In the genomic region with DNA sequence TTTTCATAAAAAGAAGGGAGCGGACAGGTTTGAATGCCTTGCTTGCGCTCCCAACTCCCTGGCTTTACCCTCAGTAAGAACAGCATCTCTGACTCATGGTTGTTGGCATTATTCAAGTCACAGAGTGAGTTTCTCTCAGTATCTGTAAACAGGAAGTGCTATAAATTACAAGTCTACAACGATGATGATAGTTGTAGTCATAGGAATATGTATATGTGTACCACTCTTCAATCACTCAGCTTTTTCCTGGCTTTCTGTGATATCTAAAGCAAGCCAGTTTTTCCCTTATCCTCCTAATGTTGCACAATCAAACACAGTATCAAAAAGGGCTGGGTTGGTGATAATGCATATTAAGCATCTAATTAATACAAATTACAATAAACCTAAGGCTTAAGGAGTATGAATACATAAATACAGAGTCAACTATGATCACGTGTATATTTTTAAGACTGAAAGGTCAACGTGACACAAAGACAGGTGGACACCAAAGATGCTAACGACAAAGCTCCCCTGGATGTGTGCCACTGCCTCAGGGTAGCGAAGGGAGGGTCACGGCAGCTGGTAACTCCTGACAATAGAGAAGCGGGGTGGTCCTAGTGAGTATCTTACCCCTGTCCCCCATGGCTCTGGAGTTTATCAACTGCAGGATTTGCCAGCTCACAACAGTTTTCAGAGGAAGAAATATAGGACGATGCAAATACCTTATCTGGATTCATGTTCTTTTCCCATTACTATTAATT, we compare ENCODE assay signal across 12 cellular contexts.
DNase-seq lines count a peak whose midpoint lies in the region; ATAC-seq, FAIRE-seq and TF ChIP-seq lines count a peak whose summit lies in the region.
"Had no signal": no experiment of that assay in that cellular context is flagged by ENCODE, and none has a peak within 500 bp of the region (broad histone marks: within the 10 kb centered on the region; RNA-seq: fewer than 3 reads in every experiment).

No MANE protein-coding gene starts in this region.

- TF ChIP-seq POLR2A in HepG2 (IDR thresholded peaks at IDR 0.05; ENCODE audit: insufficient read depth in 1 of 2, low read depth in 2 of 2, low read length in 2 of 2) (no peak), right lobe of liver (IDR thresholded peaks at IDR 0.05) (no peak)

- H3K27me3 ChIP-seq in HepG2 (ENCODE audit: control insufficient read depth in 1 of 2, insufficient read depth in 2 of 2, low read length in 2 of 2): no peaks in the 10 kb centered on the region
- no peaks in the 10 kb centered on the region for H3K27me3 ChIP-seq in right lobe of liver
- no peaks in the 10 kb centered on the region for H3K27me3 ChIP-seq in SJCRH30
- H3K27me3 ChIP-seq in pancreas: no peaks in the 10 kb centered on the region
- H3K27me3 ChIP-seq: BLaER1, neutrophil had no signal

- in situ Hi-C loops in HepG2 (cut with HindIII; ENCODE audit: extremely low pct_ligation_motif_present, low pct_unique_long_range_greater_than_20kb): no loop called here

- no peaks in the 10 kb centered on the region for H4K20me1 ChIP-seq in HepG2 (ENCODE audit: insufficient read depth, low read length)
- H4K20me1 ChIP-seq: BLaER1 had no signal

- H3K9me3 ChIP-seq in HepG2 (ENCODE audit: low read length): no peaks in the 10 kb centered on the region
- no peaks in the 10 kb centered on the region for H3K9me3 ChIP-seq in right lobe of liver
- no peaks in the 10 kb centered on the region for H3K9me3 ChIP-seq in SJCRH30 (replicated peaks)
- H3K9me3 ChIP-seq in pancreas: no peaks in the 10 kb centered on the region
- H3K9me3 ChIP-seq: neutrophil had no signal

- TF ChIP-seq CTCF in HepG2 (CRISPR knock-in tag; IDR thresholded peaks at IDR 0.05) (no peak), right lobe of liver (IDR thresholded peaks at IDR 0.05) (no peak), pancreas (IDR thresholded peaks at IDR 0.05) (no peak)

- no TSS peak for BruUV-seq in HepG2 (replicated peaks; lab: Mats Ljungman, UMichigan)

- CTCF ChIA-PET in HepG2 (lab: Yijun Ruan, JAX; ENCODE audit: low intra/inter-chr PET ratio, low total read pairs): no interaction called here

- POLR2A ChIA-PET in HepG2 (lab: Yijun Ruan, JAX): no interaction called here

- DNase-seq in HepG2 (ENCODE audit: low spot score): no peak
- DNase-seq in right lobe of liver: no peak
- DNase-seq in SJCRH30: peak; percentile 63 to 76
- peak; percentile 57 for DNase-seq in fibroblast of peridontal ligament (ENCODE audit: extremely low read depth)
- DNase-seq in pancreas: no peak
- DNase-seq in Right ventricle myocardium superior: no peak
- DNase-seq in NCI-H2171 treated with DMSO at 0.1 percent for 48 hours (lab: John Stamatoyannopoulos, UW): no peak
- DNase-seq: kidney glomerular epithelial cell; stimulated activated naive B cell treated with anti-CD40 and anti-IgM and Interleukin-4, amounts not matched to agents 10 μg/mL and 1 μg/mL and 100 μg/mL, for 72 hours had no signal

- FAIRE-seq in HepG2 (lab: Jason Lieb, UNC) (no peak), pancreas (lab: Jason Lieb, UNC) (no peak)

- ATAC-seq in HepG2: no peak
- ATAC-seq in right lobe of liver: no peak
- no peak for ATAC-seq in pancreas
- ATAC-seq in Right ventricle myocardium superior (ENCODE audit: poor library complexity): no peak
- no peak for ATAC-seq in HG03108 (IDR thresholded peaks at IDR 0.05; ENCODE audit: unreplicated experiment)

- H3K79me2 ChIP-seq in HepG2 (ENCODE audit: insufficient read depth, low read length): no peaks in the 10 kb centered on the region

- no peak for TF ChIP-seq RAD21 in HepG2 (CRISPR knock-in tag; IDR thresholded peaks at IDR 0.05)

- no peaks in the 10 kb centered on the region for H3K4me1 ChIP-seq in HepG2 (ENCODE audit: insufficient read depth, low read length)
- H3K4me1 ChIP-seq in right lobe of liver: no peaks in the 10 kb centered on the region
- peaks cover 12% of the 10 kb centered on the region for H3K4me1 ChIP-seq in SJCRH30
- H3K4me1 ChIP-seq in pancreas: no peaks in the 10 kb centered on the region
- H3K4me1 ChIP-seq: BLaER1 had no signal

- H2AFZ ChIP-seq in HepG2 (ENCODE audit: low read length): no peak overlapping the region

- intact Hi-C loops in HepG2 (cut with micrococcal nuclease; ENCODE audit: unreplicated experiment) (no loop called here), right lobe of liver (cut with DNase I) (no loop called here), pancreas (cut with DNase I) (no loop called here), Right ventricle myocardium superior (cut with DNase I) (no loop called here)

- H3K4me3 ChIP-seq in HepG2 (replicated peaks in 1 of 3; ENCODE audit: insufficient read depth in 1 of 3, low read depth in 2 of 3, low read length in 3 of 3): no peak overlapping the region
- no peak overlapping the region for H3K4me3 ChIP-seq in right lobe of liver
- H3K4me3 ChIP-seq in SJCRH30: no peak overlapping the region
- no peak overlapping the region for H3K4me3 ChIP-seq in pancreas
- H3K4me3 ChIP-seq: BLaER1 had no signal

- 58% methylated on average over 10 of the region's 10 CpGs for WGBS in HepG2 (ENCODE audit: low lambda C conversion rate)
- WGBS in right lobe of liver (ENCODE audit: insufficient coverage, low coverage, low lambda C conversion rate, missing lambda C conversion rate): 83% methylated on average over 10 of the region's 10 CpGs
- 87 to 88% methylated on average over 10 of the region's 10 CpGs for WGBS in pancreas, 2 donors

- H3K27ac ChIP-seq in HepG2 (ENCODE audit: extremely low read length, insufficient read depth, low read length) (no peak overlapping the region), right lobe of liver (no peak overlapping the region), SJCRH30 (no peak overlapping the region), pancreas (no peak overlapping the region)
- H3K27ac ChIP-seq: BLaER1, neutrophil had no signal

- H3K36me3 ChIP-seq in HepG2 (replicated peaks in 1 of 2; ENCODE audit: control insufficient read depth in 1 of 2, insufficient read depth in 2 of 2, low read length in 2 of 2): no peaks in the 10 kb centered on the region
- no peaks in the 10 kb centered on the region for H3K36me3 ChIP-seq in right lobe of liver
- no peaks in the 10 kb centered on the region for H3K36me3 ChIP-seq in SJCRH30
- no peaks in the 10 kb centered on the region for H3K36me3 ChIP-seq in pancreas
- H3K36me3 ChIP-seq: BLaER1, neutrophil had no signal

- no peak overlapping the region for H3K4me2 ChIP-seq in HepG2 (ENCODE audit: low read depth, low read length)
- H3K4me2 ChIP-seq: BLaER1 had no signal

- TF ChIP-seq EP300 in HepG2 (IDR thresholded peaks at IDR 0.05; ENCODE audit: low read depth in 2 of 2, low read length in 2 of 2): no peak
- TF ChIP-seq EP300 in HepG2 (CRISPR knock-in tag; IDR thresholded peaks at IDR 0.05; ENCODE audit: borderline replicate concordance): no peak

- H3K9ac ChIP-seq in HepG2 (ENCODE audit: insufficient read depth, low read depth, low read length): no peak overlapping the region
- H3K9ac ChIP-seq: BLaER1 had no signal

TF ChIP-seq in HepG2, 621 proteins besides CTCF, POLR2A, EP300 and RAD21:
- TF ChIP-seq CEBPB (IDR thresholded peaks at IDR 0.05; ENCODE audit: borderline replicate concordance, low read depth, low read length): peak; percentile 69
- no peak for TF ChIP-seq ISL2 (CRISPR knock-in tag; IDR thresholded peaks at IDR 0.05)
- TF ChIP-seq HDAC1 (CRISPR knock-in tag; IDR thresholded peaks at IDR 0.05): no peak

Comparison
In these comparisons a context has a peak if more than half of its experiments do, and no peak if none do; other contexts are left out.
1. DNase-seq: peak in SJCRH30 (2 of 2) and fibroblast of peridontal ligament (single experiment); none in HepG2 (single experiment), right lobe of liver (0 of 3), pancreas (0 of 6), Right ventricle myocardium superior (single experiment) and NCI-H2171 treated with DMSO at 0.1 percent for 48 hours (single experiment).